Comparison of ENCODE assay signal across 16 cellular contexts in the genomic region with DNA sequence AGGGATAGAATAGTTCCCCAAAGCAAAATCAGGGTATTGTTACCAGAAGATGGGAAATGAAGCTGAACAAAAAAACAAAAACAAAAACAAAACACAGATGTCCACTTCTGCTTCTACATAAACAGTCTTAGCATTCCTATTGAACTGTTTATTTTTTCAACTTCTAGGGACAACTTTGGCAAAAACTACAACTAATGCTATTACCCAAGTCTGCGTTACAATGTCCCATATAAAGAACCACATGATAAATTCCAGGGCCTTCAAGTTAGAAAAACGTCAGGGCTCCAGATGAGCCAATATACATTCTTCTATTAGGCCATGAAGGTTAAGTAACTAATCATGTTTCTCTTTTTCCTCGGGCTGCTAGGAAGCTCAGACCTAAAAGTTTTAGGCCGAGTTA. TPM values are rescaled to one million over a fixed set of nuclear protein-coding genes. Genes with fewer than 3 reads are reported as not detected.
DNase-seq lines count a peak whose midpoint lies in the region; ATAC-seq and TF ChIP-seq lines count a peak whose summit lies in the region.
"Had no signal": no experiment of that assay in that cellular context is flagged by ENCODE, and none has a peak within 500 bp of the region (broad histone marks: within the 10 kb centered on the region; RNA-seq: fewer than 3 reads in every experiment).

No MANE protein-coding gene starts in this region.

- H3K27me3 ChIP-seq in left ventricle myocardium inferior (ENCODE audit: low read depth) (no peaks in the 10 kb centered on the region), tibial artery (no peaks in the 10 kb centered on the region), trophoblast cell (ENCODE audit: insufficient read depth, low read length) (no peaks in the 10 kb centered on the region)
- H3K27me3 ChIP-seq: BLaER1 had no signal

- no peak overlapping the region for H3K9ac ChIP-seq in trophoblast cell (ENCODE audit: low read length)
- H3K9ac ChIP-seq: BLaER1 had no signal

- H2AK5ac ChIP-seq in trophoblast cell (ENCODE audit: low read length), result no peak overlapping the region

- no peak overlapping the region for H4K12ac ChIP-seq in trophoblast cell (ENCODE audit: low read depth, low read length)

- no peak for DNase-seq in left ventricle myocardium inferior
- DNase-seq in left ventricle myocardium superior, result no peak
- peak; percentile 90 for DNase-seq in fibroblast of gingiva (ENCODE audit: low read depth)
- DNase-seq in tibial artery, result no peak
- no peak for DNase-seq in trophoblast cell
- DNase-seq in stimulated activated naive CD8-positive, alpha-beta T cell treated with anti-CD3 and anti-CD28 coated beads, Interleukin-15, Interleukin-2, amounts not matched to agents 100 U/mL and 50 U/mL, for 24 hours, result no peak
- DNase-seq in NCI-H226, result no peak
- DNase-seq: CD4-positive, alpha-beta memory T cell; DMS53; DND-41; HCEC 1CT had no signal

- H3K14ac ChIP-seq in trophoblast cell (ENCODE audit: low read length), result no peak overlapping the region

- no peak overlapping the region for H2BK5ac ChIP-seq in trophoblast cell (ENCODE audit: low read depth, low read length, poor library complexity)

- intact Hi-C loops in left ventricle myocardium inferior (cut with micrococcal nuclease), result no loop called here
- intact Hi-C loops in left ventricle myocardium superior (cut with micrococcal nuclease), result no loop called here
- intact Hi-C loops in tibial artery (cut with DNase I; ENCODE audit: low total_unique reads), result no loop called here

- TF ChIP-seq CTCF in left ventricle myocardium inferior (IDR thresholded peaks at IDR 0.05; ENCODE audit: borderline replicate concordance) (no peak), tibial artery (IDR thresholded peaks at IDR 0.05) (no peak)

- ATAC-seq in left ventricle myocardium superior, result no peak
- ATAC-seq in stimulated activated naive CD8-positive, alpha-beta T cell treated with anti-CD3 and anti-CD28 coated beads, Interleukin-15, Interleukin-2, amounts not matched to agents 100 U/mL and 50 U/mL, for 24 hours, result no peak
- ATAC-seq: A549, GM23338 had no signal

- H2BK120ac ChIP-seq in trophoblast cell (ENCODE audit: insufficient read depth, low read length, poor library complexity), result no peak overlapping the region

- H3K18ac ChIP-seq in trophoblast cell (ENCODE audit: low read length), result no peak overlapping the region

- H3K4me3 ChIP-seq in left ventricle myocardium inferior (no peak overlapping the region), tibial artery (no peak overlapping the region), trophoblast cell (ENCODE audit: low read depth, low read length) (no peak overlapping the region)
- H3K4me3 ChIP-seq: A549, BLaER1, GM23338 had no signal

- H2AFZ ChIP-seq in trophoblast cell (ENCODE audit: insufficient read depth, low read length, poor library complexity), result no peak overlapping the region
- H2AFZ ChIP-seq: GM23338 had no signal

- H3K79me1 ChIP-seq in trophoblast cell (ENCODE audit: low read length), result no peaks in the 10 kb centered on the region

- H3K36me3 ChIP-seq in left ventricle myocardium inferior (peaks cover 4% of the 10 kb centered on the region), tibial artery (peaks cover 0 to 3% (median 0%) of the 10 kb centered on the region in 3 donors), trophoblast cell (ENCODE audit: control insufficient read depth in 1 of 2, insufficient read depth in 2 of 2, low read length in 2 of 2) (peaks cover 0 to 2% of the 10 kb centered on the region in 2 experiments)
- H3K36me3 ChIP-seq: BLaER1 had no signal

- no peak overlapping the region for H4K8ac ChIP-seq in trophoblast cell (ENCODE audit: low read depth, low read length)

- peak overlapping the region; percentile 31 for H3K27ac ChIP-seq in left ventricle myocardium inferior (replicated peaks)
- H3K27ac ChIP-seq in tibial artery, result peak overlapping the region; percentile 1 to 12
- H3K27ac ChIP-seq in trophoblast cell (ENCODE audit: low read depth, low read length), result no peak overlapping the region
- H3K27ac ChIP-seq: 22Rv1, A549, BLaER1, HL-60 had no signal

- H3K9me3 ChIP-seq in left ventricle myocardium inferior (replicated peaks) (no peaks in the 10 kb centered on the region), tibial artery (no peaks in the 10 kb centered on the region), trophoblast cell (ENCODE audit: insufficient read depth, low read depth, low read length) (no peaks in the 10 kb centered on the region)
- H3K9me3 ChIP-seq: A549, BLaER1 had no signal

- no peak overlapping the region for H3K4ac ChIP-seq in trophoblast cell (ENCODE audit: low read depth, low read length)

- no peaks in the 10 kb centered on the region for H3K79me2 ChIP-seq in trophoblast cell (ENCODE audit: control insufficient read depth, insufficient read depth, low read length, poor library complexity)

- H3K4me1 ChIP-seq in left ventricle myocardium inferior (no peaks in the 10 kb centered on the region), tibial artery (peaks cover 0 to 35% (median 3%) of the 10 kb centered on the region in 4 donors), trophoblast cell (ENCODE audit: control insufficient read depth in 1 of 2, insufficient read depth in 2 of 2, low read length in 2 of 2) (no peaks in the 10 kb centered on the region)
- H3K4me1 ChIP-seq: A549, BLaER1 had no signal

- H2BK12ac ChIP-seq in trophoblast cell (ENCODE audit: low read length), result no peak overlapping the region

- no peak overlapping the region for H3K4me2 ChIP-seq in trophoblast cell (ENCODE audit: low read length)
- H3K4me2 ChIP-seq: A549, BLaER1, GM23338 had no signal

- H3K23ac ChIP-seq in trophoblast cell (ENCODE audit: low read length), result no peak overlapping the region

- WGBS in trophoblast cell (ENCODE audit: extremely low coverage, insufficient coverage, insufficient read length), result no CpG with 5 or more reads among the region's 4 CpGs

- H4K91ac ChIP-seq in trophoblast cell (ENCODE audit: low read depth, low read length), result no peak overlapping the region

RNA-seq across cellular contexts. Expression of a gene that starts 16.9 kb away (rescaled TPM):
- total RNA-seq in left ventricle myocardium inferior (7.8 TPM), left ventricle myocardium superior (8.0 TPM)
- 50.0 and 53.6 TPM in 2 replicates for polyA plus RNA-seq in trophoblast cell (2013)
- polyA plus RNA-seq: CD4-positive, alpha-beta memory T cell had no signal
